Comparison of ENCODE assay signal across 1 cellular context in the genomic region with DNA sequence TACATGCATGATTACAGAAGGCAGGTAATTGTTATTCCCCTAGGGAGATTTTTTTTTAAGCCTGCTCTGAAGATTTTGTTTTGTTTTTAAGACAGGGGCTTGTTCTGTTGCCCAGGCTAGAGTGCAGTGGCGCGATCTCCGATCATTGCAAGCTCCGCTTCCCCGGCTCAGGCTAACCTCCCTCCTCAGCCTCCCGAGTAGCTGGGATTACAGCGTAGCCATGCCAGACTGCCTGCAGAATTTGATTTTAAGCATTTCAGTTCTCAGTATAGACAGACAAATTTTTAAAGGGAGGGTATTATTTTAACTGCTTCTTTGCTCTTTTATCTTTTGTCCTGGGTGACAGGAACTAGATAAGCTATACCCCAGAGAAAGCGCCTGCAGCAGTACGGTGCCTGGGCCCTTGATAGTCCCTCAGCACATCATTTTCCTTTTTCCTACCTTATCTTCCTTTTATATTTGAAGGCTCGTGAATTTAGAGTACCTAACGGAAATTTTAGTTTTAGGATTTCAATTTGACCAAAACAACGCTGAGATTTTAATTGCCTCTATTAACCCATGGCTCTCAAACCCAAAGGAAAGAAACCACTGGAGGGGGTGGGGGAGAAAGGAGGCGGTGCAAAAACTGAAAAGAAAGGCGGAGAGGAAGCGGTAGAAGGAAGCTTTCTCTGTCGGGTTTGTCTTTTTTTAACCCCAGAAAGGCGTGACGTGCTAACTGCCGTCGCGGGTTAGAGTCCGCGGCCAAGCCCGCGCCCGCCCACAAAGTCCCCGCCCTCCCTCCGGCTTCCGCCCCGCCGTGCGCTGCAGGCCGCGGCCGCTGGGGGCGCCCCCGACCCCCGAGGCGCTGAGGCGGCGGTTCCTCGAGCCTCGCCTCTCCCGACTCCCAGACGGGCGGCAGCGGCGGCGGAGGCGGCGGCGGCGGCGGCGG.
TF ChIP-seq lines count a peak whose summit lies in the region.

A gene (plus strand): TSS at position 886 of the 928 bp plus-strand sequence. CDS start 329 bp downstream, outside the sequence.

TF ChIP-seq in K562, 482 proteins besides CTCF, POLR2A, EP300 and RAD21 (continued from another document and continues in another):
- TF ChIP-seq, protein P1, sequence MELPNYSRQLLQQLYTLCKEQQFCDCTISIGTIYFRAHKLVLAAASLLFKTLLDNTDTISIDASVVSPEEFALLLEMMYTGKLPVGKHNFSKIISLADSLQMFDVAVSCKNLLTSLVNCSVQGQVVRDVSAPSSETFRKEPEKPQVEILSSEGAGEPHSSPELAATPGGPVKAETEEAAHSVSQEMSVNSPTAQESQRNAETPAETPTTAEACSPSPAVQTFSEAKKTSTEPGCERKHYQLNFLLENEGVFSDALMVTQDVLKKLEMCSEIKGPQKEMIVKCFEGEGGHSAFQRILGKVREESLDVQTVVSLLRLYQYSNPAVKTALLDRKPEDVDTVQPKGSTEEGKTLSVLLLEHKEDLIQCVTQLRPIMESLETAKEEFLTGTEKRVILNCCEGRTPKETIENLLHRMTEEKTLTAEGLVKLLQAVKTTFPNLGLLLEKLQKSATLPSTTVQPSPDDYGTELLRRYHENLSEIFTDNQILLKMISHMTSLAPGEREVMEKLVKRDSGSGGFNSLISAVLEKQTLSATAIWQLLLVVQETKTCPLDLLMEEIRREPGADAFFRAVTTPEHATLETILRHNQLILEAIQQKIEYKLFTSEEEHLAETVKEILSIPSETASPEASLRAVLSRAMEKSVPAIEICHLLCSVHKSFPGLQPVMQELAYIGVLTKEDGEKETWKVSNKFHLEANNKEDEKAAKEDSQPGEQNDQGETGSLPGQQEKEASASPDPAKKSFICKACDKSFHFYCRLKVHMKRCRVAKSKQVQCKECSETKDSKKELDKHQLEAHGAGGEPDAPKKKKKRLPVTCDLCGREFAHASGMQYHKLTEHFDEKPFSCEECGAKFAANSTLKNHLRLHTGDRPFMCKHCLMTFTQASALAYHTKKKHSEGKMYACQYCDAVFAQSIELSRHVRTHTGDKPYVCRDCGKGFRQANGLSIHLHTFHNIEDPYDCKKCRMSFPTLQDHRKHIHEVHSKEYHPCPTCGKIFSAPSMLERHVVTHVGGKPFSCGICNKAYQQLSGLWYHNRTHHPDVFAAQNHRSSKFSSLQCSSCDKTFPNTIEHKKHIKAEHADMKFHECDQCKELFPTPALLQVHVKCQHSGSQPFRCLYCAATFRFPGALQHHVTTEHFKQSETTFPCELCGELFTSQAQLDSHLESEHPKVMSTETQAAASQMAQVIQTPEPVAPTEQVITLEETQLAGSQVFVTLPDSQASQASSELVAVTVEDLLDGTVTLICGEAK (IDR thresholded peaks at IDR 0.05): peak; percentile 68
- TF ChIP-seq, protein P1 (CRISPR knock-in tag; IDR thresholded peaks at IDR 0.05): no peak
- TF ChIP-seq NFRKB (IDR thresholded peaks at IDR 0.05; ENCODE audit: low read depth) (peak; percentile 46; the same call in 1 of the 2 replicates), ETS2 (tag; IDR thresholded peaks at IDR 0.05; ENCODE audit: borderline replicate concordance, poor library complexity, severe bottlenecking) (no peak), BRF1 (IDR thresholded peaks at IDR 0.05; ENCODE audit: borderline replicate concordance, extremely low read depth, insufficient read length) (no peak), DIDO1 (tag; IDR thresholded peaks at IDR 0.05; ENCODE audit: low read depth) (no peak), PPARD (CRISPR knock-in tag; IDR thresholded peaks at IDR 0.05) (no peak), FOXP1 (CRISPR knock-in tag; IDR thresholded peaks at IDR 0.05) (peak; percentile 86), CEBPB (tag; IDR thresholded peaks at IDR 0.05) (no peak), KAT2B (IDR thresholded peaks at IDR 0.05; ENCODE audit: low read depth, low read length) (no peak), TCF7L2 (IDR thresholded peaks at IDR 0.05; ENCODE audit: low read depth, low read length) (no peak; the same call in 1 of the 2 replicates), EWSR1 (IDR thresholded peaks at IDR 0.05; ENCODE audit: borderline replicate concordance, low read depth, partially characterized antibody) (no peak), MBD2 (IDR thresholded peaks at IDR 0.05; ENCODE audit: borderline replicate concordance, low read depth) (peak; percentile 60; the same call in 1 of the 2 replicates), FOSL1 (tag; conservative IDR thresholded peaks at IDR 0.05) (peak; percentile 52; the same call in 1 of the 2 replicates), BCL6 (CRISPR knock-in tag; IDR thresholded peaks at IDR 0.05) (no peak), KDM2B (CRISPR knock-in tag; IDR thresholded peaks at IDR 0.05) (0 out of 2 replicates have a peak, but pooled peaks have one; percentile 76), HNRNPUL1 (IDR thresholded peaks at IDR 0.05; ENCODE audit: low read length) (no peak), RCOR1 (IDR thresholded peaks at IDR 0.05; ENCODE audit: borderline replicate concordance in 1 of 2, low read depth in 2 of 2, low read length in 2 of 2) (no peak; a peak in 2 of 4 replicates), ZNF23 (CRISPR knock-in tag; IDR thresholded peaks at IDR 0.05) (no peak), RBM39 (optimal IDR thresholded peaks at IDR 0.05; ENCODE audit: low read depth, low read length) (no peak)
- TF ChIP-seq, protein P2, sequence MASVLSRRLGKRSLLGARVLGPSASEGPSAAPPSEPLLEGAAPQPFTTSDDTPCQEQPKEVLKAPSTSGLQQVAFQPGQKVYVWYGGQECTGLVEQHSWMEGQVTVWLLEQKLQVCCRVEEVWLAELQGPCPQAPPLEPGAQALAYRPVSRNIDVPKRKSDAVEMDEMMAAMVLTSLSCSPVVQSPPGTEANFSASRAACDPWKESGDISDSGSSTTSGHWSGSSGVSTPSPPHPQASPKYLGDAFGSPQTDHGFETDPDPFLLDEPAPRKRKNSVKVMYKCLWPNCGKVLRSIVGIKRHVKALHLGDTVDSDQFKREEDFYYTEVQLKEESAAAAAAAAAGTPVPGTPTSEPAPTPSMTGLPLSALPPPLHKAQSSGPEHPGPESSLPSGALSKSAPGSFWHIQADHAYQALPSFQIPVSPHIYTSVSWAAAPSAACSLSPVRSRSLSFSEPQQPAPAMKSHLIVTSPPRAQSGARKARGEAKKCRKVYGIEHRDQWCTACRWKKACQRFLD (CRISPR knock-in tag; IDR thresholded peaks at IDR 0.05): no peak
- TF ChIP-seq, protein P3, sequence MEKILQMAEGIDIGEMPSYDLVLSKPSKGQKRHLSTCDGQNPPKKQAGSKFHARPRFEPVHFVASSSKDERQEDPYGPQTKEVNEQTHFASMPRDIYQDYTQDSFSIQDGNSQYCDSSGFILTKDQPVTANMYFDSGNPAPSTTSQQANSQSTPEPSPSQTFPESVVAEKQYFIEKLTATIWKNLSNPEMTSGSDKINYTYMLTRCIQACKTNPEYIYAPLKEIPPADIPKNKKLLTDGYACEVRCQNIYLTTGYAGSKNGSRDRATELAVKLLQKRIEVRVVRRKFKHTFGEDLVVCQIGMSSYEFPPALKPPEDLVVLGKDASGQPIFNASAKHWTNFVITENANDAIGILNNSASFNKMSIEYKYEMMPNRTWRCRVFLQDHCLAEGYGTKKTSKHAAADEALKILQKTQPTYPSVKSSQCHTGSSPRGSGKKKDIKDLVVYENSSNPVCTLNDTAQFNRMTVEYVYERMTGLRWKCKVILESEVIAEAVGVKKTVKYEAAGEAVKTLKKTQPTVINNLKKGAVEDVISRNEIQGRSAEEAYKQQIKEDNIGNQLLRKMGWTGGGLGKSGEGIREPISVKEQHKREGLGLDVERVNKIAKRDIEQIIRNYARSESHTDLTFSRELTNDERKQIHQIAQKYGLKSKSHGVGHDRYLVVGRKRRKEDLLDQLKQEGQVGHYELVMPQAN (IDR thresholded peaks at IDR 0.05; ENCODE audit: borderline replicate concordance): no peak
- TF ChIP-seq, protein P4, sequence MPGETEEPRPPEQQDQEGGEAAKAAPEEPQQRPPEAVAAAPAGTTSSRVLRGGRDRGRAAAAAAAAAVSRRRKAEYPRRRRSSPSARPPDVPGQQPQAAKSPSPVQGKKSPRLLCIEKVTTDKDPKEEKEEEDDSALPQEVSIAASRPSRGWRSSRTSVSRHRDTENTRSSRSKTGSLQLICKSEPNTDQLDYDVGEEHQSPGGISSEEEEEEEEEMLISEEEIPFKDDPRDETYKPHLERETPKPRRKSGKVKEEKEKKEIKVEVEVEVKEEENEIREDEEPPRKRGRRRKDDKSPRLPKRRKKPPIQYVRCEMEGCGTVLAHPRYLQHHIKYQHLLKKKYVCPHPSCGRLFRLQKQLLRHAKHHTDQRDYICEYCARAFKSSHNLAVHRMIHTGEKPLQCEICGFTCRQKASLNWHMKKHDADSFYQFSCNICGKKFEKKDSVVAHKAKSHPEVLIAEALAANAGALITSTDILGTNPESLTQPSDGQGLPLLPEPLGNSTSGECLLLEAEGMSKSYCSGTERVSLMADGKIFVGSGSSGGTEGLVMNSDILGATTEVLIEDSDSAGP (CRISPR knock-in tag; IDR thresholded peaks at IDR 0.05): no peak
- TF ChIP-seq, protein P5, sequence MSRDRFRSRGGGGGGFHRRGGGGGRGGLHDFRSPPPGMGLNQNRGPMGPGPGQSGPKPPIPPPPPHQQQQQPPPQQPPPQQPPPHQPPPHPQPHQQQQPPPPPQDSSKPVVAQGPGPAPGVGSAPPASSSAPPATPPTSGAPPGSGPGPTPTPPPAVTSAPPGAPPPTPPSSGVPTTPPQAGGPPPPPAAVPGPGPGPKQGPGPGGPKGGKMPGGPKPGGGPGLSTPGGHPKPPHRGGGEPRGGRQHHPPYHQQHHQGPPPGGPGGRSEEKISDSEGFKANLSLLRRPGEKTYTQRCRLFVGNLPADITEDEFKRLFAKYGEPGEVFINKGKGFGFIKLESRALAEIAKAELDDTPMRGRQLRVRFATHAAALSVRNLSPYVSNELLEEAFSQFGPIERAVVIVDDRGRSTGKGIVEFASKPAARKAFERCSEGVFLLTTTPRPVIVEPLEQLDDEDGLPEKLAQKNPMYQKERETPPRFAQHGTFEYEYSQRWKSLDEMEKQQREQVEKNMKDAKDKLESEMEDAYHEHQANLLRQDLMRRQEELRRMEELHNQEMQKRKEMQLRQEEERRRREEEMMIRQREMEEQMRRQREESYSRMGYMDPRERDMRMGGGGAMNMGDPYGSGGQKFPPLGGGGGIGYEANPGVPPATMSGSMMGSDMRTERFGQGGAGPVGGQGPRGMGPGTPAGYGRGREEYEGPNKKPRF (IDR thresholded peaks at IDR 0.05; ENCODE audit: low read depth, low read length): no peak
- TF ChIP-seq, protein P6, sequence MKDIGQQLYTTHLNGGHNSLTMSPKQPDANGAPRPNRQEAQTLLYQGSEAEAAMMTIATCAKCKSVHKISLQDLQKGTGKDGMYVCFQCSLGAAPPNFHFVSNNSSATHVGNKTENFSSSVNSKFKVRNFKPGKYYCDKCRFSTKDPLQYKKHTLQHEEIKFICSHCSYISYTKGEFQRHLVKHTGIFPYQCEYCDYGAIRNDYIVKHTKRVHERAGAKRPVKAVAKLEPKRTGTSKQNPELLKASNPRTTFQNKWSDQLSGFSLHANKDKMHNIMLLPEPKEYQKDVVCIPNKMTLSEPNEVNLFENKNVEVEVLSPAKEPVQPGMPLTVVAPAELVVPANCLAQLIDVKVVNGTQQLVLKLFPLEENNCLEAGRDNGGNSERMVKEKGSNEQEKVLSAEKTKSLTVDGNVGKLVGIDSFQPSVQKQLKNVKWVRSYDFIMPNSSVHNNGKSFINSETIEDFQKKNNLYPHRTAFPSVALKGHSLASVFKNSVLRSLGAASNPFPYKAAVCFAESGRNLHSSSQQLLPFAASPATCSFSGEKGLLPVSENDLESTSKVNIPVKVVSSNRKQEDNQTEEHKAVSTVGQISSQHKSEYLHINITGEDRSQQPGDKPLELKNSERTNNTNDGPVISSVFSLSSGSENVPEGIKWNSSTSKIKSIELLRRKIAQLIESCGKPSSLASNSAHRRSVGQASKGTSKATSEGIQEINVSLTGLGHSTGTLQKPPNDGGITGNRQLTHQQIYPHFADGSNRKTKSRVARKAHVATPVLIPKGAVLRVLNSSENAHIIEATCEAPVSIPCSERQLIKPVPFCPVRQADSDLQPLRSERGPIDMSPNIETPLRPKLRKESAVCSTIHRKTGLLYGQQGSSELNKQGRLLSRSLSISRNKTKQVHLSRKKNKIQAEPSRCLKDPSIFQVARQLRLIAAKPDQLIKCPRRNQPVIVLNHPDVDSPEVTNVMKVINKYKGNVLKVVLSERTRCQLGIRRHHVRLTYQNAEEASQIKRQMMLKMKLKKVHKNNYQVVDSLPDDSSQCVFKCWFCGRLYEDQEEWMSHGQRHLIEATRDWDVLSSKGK (CRISPR knock-in tag; IDR thresholded peaks at IDR 0.05): 0 out of 2 replicates have a peak, but pooled peaks have one; percentile 39
- TF ChIP-seq, protein P7, sequence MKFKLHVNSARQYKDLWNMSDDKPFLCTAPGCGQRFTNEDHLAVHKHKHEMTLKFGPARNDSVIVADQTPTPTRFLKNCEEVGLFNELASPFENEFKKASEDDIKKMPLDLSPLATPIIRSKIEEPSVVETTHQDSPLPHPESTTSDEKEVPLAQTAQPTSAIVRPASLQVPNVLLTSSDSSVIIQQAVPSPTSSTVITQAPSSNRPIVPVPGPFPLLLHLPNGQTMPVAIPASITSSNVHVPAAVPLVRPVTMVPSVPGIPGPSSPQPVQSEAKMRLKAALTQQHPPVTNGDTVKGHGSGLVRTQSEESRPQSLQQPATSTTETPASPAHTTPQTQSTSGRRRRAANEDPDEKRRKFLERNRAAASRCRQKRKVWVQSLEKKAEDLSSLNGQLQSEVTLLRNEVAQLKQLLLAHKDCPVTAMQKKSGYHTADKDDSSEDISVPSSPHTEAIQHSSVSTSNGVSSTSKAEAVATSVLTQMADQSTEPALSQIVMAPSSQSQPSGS (CRISPR knock-in tag; IDR thresholded peaks at IDR 0.05): no peak
